Comparison of ENCODE assay signal across 22 cellular contexts in the genomic region with DNA sequence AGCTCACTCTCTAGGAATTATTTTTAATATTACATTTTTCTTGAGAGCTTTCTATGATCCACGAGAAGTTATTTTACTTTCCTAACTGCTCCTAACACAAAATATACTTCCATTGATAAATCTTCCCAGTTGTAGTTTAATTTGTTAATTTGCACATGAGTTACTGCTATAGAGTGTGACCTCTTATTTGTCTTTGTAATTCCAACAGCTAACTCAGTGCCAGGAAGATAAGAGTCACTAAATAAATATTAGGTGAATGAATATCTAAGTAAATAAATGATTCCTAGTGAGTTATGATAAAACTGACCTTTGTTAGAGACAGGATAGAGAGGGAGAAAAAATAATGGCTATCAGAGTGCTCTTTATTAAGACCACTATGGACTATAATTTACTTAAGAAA.
A peak's percentile ranks its signal among the peaks of the same experiment; 100 is the strongest.
DNase-seq lines count a peak whose midpoint lies in the region; ATAC-seq and TF ChIP-seq lines count a peak whose summit lies in the region.
"Had no signal": no experiment of that assay in that cellular context is flagged by ENCODE, and none has a peak within 500 bp of the region (broad histone marks: within the 10 kb centered on the region; RNA-seq: fewer than 3 reads in every experiment).

No MANE protein-coding gene starts in this region.

- H3K9me3 Mint-ChIP-seq in activated naive CD4-positive, alpha-beta T cell treated with anti-CD3 and anti-CD28 coated beads for 36 hours = peaks cover 6% of the 10 kb centered on the region

- H3K27ac Mint-ChIP-seq in activated naive CD4-positive, alpha-beta T cell treated with anti-CD3 and anti-CD28 coated beads for 36 hours = no peak overlapping the region
- H3K27ac Mint-ChIP-seq: CD4-positive, CD25-positive, alpha-beta regulatory T cell had no signal

- H3K9me2 ChIP-seq in PC-3 (replicated peaks; ENCODE audit: low read length) (no peaks in the 10 kb centered on the region), hepatocyte (replicated peaks; ENCODE audit: insufficient read depth) (no peaks in the 10 kb centered on the region)

- H3K36me3 Mint-ChIP-seq in activated naive CD4-positive, alpha-beta T cell treated with anti-CD3 and anti-CD28 coated beads for 36 hours (ENCODE audit: low read depth) = no peaks in the 10 kb centered on the region
- H3K36me3 Mint-ChIP-seq: CD4-positive, CD25-positive, alpha-beta regulatory T cell had no signal

- H3K9me3 ChIP-seq in PC-3 (ENCODE audit: low read length) (no peaks in the 10 kb centered on the region), hepatocyte (ENCODE audit: low read depth) (no peaks in the 10 kb centered on the region), left ventricle myocardium inferior (replicated peaks) (no peaks in the 10 kb centered on the region), A673 (ENCODE audit: low read depth, low read length, poor library complexity, severe bottlenecking) (no peaks in the 10 kb centered on the region)
- H3K9me3 ChIP-seq: esophagus squamous epithelium, vagina had no signal

- ATAC-seq in PC-3 = peak; percentile 93

- H3K36me3 ChIP-seq in PC-3 (ENCODE audit: low read depth, low read length) = no peaks in the 10 kb centered on the region
- no peaks in the 10 kb centered on the region for H3K36me3 ChIP-seq in hepatocyte (replicated peaks; ENCODE audit: insufficient read depth, low read depth)
- H3K36me3 ChIP-seq in left ventricle myocardium inferior = no peaks in the 10 kb centered on the region
- H3K36me3 ChIP-seq in A673 (ENCODE audit: insufficient read depth, low read length, poor library complexity, severe bottlenecking) = no peaks in the 10 kb centered on the region
- H3K36me3 ChIP-seq: esophagus squamous epithelium, vagina had no signal

- TF ChIP-seq CTCF in PC-3 (conservative IDR thresholded peaks at IDR 0.05; ENCODE audit: low read depth, low read length) (no peak), hepatocyte (IDR thresholded peaks at IDR 0.05; ENCODE audit: poor library complexity) (no peak), left ventricle myocardium inferior (IDR thresholded peaks at IDR 0.05; ENCODE audit: borderline replicate concordance) (no peak), A673 (conservative IDR thresholded peaks at IDR 0.05; ENCODE audit: low read depth, low read length) (no peak)

- H3K27ac ChIP-seq in PC-3 (ENCODE audit: low read length) = peak overlapping the region; percentile 51
- no peak overlapping the region for H3K27ac ChIP-seq in hepatocyte
- H3K27ac ChIP-seq in left ventricle myocardium inferior (replicated peaks) = no peak overlapping the region
- H3K27ac ChIP-seq in A673 (ENCODE audit: low read depth, low read length, poor library complexity, severe bottlenecking) = no peak overlapping the region
- H3K27ac ChIP-seq: esophagus squamous epithelium, vagina had no signal

- no peaks in the 10 kb centered on the region for H3F3A ChIP-seq in PC-3 (ENCODE audit: low read length, unreplicated experiment)

- BruUV-seq in PC-3 (replicated peaks; lab: Mats Ljungman, UMichigan) = no TSS peak
- BruUV-seq in A673 (replicated peaks; lab: Mats Ljungman, UMichigan) = no TSS peak

- intact Hi-C loops in PC-3 (cut with micrococcal nuclease) = loop anchor here (5.0 kb wide), 1 partner anchor 83 kb away; no protein-coding TSS in a partner anchor
- intact Hi-C loops in activated naive CD4-positive, alpha-beta T cell treated with anti-CD3 and anti-CD28 coated beads for 36 hours (cut with micrococcal nuclease) = no loop called here
- intact Hi-C loops in left ventricle myocardium inferior (cut with micrococcal nuclease) = no loop called here
- intact Hi-C loops in A673 (cut with micrococcal nuclease; ENCODE audit: unreplicated experiment) = no loop called here

- no peaks in the 10 kb centered on the region for H3K79me2 ChIP-seq in PC-3 (ENCODE audit: low read length)
- no peaks in the 10 kb centered on the region for H3K79me2 ChIP-seq in hepatocyte

- WGBS in hepatocyte (ENCODE audit: low lambda C conversion rate, missing lambda C conversion rate) = 63% methylated on average over 1 of the region's 1 CpG

- H3K4me1 ChIP-seq in PC-3 (ENCODE audit: insufficient read depth, low read length) (peaks cover 18% of the 10 kb centered on the region), hepatocyte (ENCODE audit: insufficient read depth) (no peaks in the 10 kb centered on the region), left ventricle myocardium inferior (no peaks in the 10 kb centered on the region), A673 (ENCODE audit: insufficient read depth, low read length, poor library complexity, severe bottlenecking) (no peaks in the 10 kb centered on the region)
- H3K4me1 ChIP-seq: esophagus squamous epithelium, vagina had no signal

- H3K9ac ChIP-seq in PC-3 (ENCODE audit: low read length) = no peak overlapping the region

- H2AFZ ChIP-seq in PC-3 (ENCODE audit: low read length) (no peak overlapping the region), hepatocyte (no peak overlapping the region)

- H3K27me3 ChIP-seq in PC-3 (ENCODE audit: low read length) (no peaks in the 10 kb centered on the region), hepatocyte (no peaks in the 10 kb centered on the region), left ventricle myocardium inferior (ENCODE audit: low read depth) (no peaks in the 10 kb centered on the region), A673 (replicated peaks; ENCODE audit: insufficient read depth, low read depth, low read length, poor library complexity) (no peaks in the 10 kb centered on the region)
- H3K27me3 ChIP-seq: esophagus squamous epithelium, vagina had no signal

- H3K4me3 ChIP-seq in PC-3 (ENCODE audit: low read length) (no peak overlapping the region), hepatocyte (no peak overlapping the region), left ventricle myocardium inferior (no peak overlapping the region), A673 (ENCODE audit: low read depth, low read length, poor library complexity, severe bottlenecking) (no peak overlapping the region)
- H3K4me3 ChIP-seq: esophagus squamous epithelium, vagina had no signal

- no peaks in the 10 kb centered on the region for H3K27me3 Mint-ChIP-seq in activated naive CD4-positive, alpha-beta T cell treated with anti-CD3 and anti-CD28 coated beads for 36 hours (ENCODE audit: low read depth)
- H3K27me3 Mint-ChIP-seq: CD4-positive, CD25-positive, alpha-beta regulatory T cell had no signal

- DNase-seq in A172 (ENCODE audit: low spot score) (peak; percentile 8), HT-29 (ENCODE audit: low spot score) (peak; percentile 60), PC-3 (peak; percentile 85), hepatocyte (ENCODE audit: low spot score) (no peak), left ventricle myocardium inferior (no peak), A673 (ENCODE audit: low spot score) (no peak)
- DNase-seq in activated naive CD4-positive, alpha-beta T cell treated with anti-CD3 and anti-CD28 coated beads for 36 hours = no peak
- no peak for DNase-seq in NK-92 treated with Interleukin-12 subunit alpha and Interleukin-12 subunit beta, amount 100 ng/mL, for 24 hours (lab: John Stamatoyannopoulos, UW)
- DNase-seq: activated CD4-positive, alpha-beta T cell treated with anti-CD3 and anti-CD28 coated beads, Interleukin-2, amount 50 U/mL, for 4 hours; activated gamma-delta T cell treated with Interleukin-2 at 50 U/mL for 16 hours; amygdala; CD4-positive, CD25-positive, alpha-beta regulatory T cell; DMS79 treated with DMSO at 0.1 percent for 48 hours; effector CD8-positive, alpha-beta T cell; esophagus squamous epithelium; Kasumi-1; NCI-H1417 treated with DMSO at 0.1 percent for 48 hours; NCI-H2227 treated with DMSO at 0.1 percent for 48 hours; SIG-M5; stimulated activated CD4-positive, alpha-beta T cell treated with anti-CD3 and anti-CD28 coated beads, Interleukin-12 subunit alpha, Interleukin-12 subunit beta, amount 100 ng/mL, for 4 hours; T-helper 1 cell had no signal

- CTCF ChIA-PET in PC-3 (lab: Charles Lee) (no interaction called here), A673 (lab: Charles Lee) (no interaction called here)
- CTCF ChIA-PET in activated naive CD4-positive, alpha-beta T cell treated with anti-CD3 and anti-CD28 coated beads for 36 hours (lab: Charles Lee) = interaction anchor here (0.5 kb wide), 1 partner anchor 431 kb away, joined by 3 read pairs; no protein-coding TSS in a partner anchor

- H3K4me2 ChIP-seq in PC-3 (ENCODE audit: low read length) (peak overlapping the region; percentile 38), hepatocyte (peak overlapping the region; percentile 4)

- POLR2A ChIA-PET in PC-3 (lab: Charles Lee; ENCODE audit: unreplicated experiment) = no interaction called here
- POLR2A ChIA-PET in A673 (lab: Charles Lee; ENCODE audit: low non-redundant PET) = no interaction called here

- H4K20me1 ChIP-seq in PC-3 (ENCODE audit: low read length) = no peaks in the 10 kb centered on the region
- no peaks in the 10 kb centered on the region for H4K20me1 ChIP-seq in hepatocyte (ENCODE audit: insufficient read depth, poor library complexity, severe bottlenecking)

- H3K4me1 Mint-ChIP-seq in activated naive CD4-positive, alpha-beta T cell treated with anti-CD3 and anti-CD28 coated beads for 36 hours (ENCODE audit: low read depth) = no peaks in the 10 kb centered on the region
- H3K4me1 Mint-ChIP-seq: CD4-positive, CD25-positive, alpha-beta regulatory T cell had no signal

- no peak overlapping the region for H3K4me3 Mint-ChIP-seq in activated naive CD4-positive, alpha-beta T cell treated with anti-CD3 and anti-CD28 coated beads for 36 hours
- H3K4me3 Mint-ChIP-seq: CD4-positive, CD25-positive, alpha-beta regulatory T cell had no signal

Comparison
In these comparisons a context has a peak if more than half of its experiments do, and no peak if none do; other contexts are left out.
1. DNase-seq: peak in A172 (single experiment), HT-29 (single experiment) and PC-3 (single experiment); none in hepatocyte (single experiment), activated naive CD4-positive, alpha-beta T cell treated with anti-CD3 and anti-CD28 coated beads for 36 hours (single experiment), left ventricle myocardium inferior (single experiment), A673 (single experiment) and NK-92 treated with Interleukin-12 subunit alpha and Interleukin-12 subunit beta, amount 100 ng/mL, for 24 hours (single experiment).